ENCODE assay signal across 24 cellular contexts in the genomic region with DNA sequence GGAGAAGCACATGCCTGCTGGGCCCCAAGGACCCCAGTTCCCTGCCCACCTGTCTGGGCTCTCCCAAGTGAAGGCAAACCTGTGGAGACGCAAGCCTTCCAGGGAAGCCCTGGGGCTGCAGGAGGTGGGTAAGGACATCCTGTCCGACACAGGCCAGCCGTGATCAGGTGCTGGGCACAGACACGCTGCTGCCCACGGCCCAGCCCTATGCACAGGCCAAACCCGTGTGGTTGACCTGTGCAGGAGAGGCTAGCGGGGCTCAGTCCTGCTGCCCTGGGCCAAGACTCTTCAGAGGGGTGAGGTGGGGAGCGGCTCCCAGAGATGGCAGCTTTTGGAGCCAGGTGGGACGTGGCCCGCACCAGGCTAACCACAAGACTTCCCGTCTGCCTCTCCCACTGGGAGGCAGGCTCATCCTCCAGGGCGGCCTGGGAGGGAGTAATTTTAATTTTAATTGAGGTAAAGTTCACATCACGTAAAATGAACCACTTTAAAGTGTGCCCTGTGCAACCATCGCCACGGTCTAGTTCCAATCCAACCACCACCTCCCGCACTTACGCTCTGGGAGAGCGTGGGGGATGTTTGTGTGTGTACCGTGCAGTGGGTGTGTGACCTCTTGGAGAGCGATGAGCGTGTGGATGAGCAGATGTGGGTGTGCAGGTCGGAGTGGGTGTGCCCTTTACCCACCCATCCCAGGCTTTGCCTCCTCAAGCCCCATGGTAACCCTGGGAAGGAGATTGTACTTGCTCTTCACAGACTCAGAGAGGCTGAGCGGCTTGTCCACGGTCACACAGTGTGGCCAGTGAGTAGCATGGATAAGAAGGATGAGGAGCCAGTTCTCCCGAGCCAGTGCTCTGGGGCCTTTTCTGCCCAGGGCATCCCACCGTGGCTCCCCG. TPM values are rescaled to one million over a fixed set of nuclear protein-coding genes. Genes with fewer than 3 reads are reported as not detected.
DNase-seq lines count a peak whose midpoint lies in the region; ATAC-seq, FAIRE-seq and TF ChIP-seq lines count a peak whose summit lies in the region.
"Had no signal": no experiment of that assay in that cellular context is flagged by ENCODE, and none has a peak within 500 bp of the region (broad histone marks: within the 10 kb centered on the region; RNA-seq: fewer than 3 reads in every experiment).

No MANE protein-coding gene starts in this region.

- H3K27me3 ChIP-seq in right cardiac atrium (ENCODE audit: control insufficient read depth, insufficient read depth) (no peaks in the 10 kb centered on the region), H1 (replicated peaks in 1 of 4; ENCODE audit: control insufficient read depth in 3 of 4, extremely low read depth in 1 of 4, insufficient read depth in 3 of 4, low read length in 3 of 4) (peaks cover 43 to 62% (median 59%) of the 10 kb centered on the region in 4 experiments), suprapubic skin (peaks cover 100% of the 10 kb centered on the region), pancreas (peaks cover 0 to 32% (median 12%) of the 10 kb centered on the region in 4 donors)
- H3K27me3 ChIP-seq: SJCRH30 had no signal

- peaks cover 51% of the 10 kb centered on the region for H3K27me3 Mint-ChIP-seq in IgD-negative memory B cell

- H2AFZ ChIP-seq in H1 (ENCODE audit: low read length), result no peak overlapping the region

- H3K4me3 ChIP-seq in right cardiac atrium (ENCODE audit: low read length) (no peak overlapping the region), H1 (ENCODE audit: extremely low read depth in 1 of 4, insufficient read depth in 2 of 4, low read depth in 3 of 4, low read length in 4 of 4) (no peak overlapping the region), suprapubic skin (no peak overlapping the region), pancreas (no peak overlapping the region)

- peaks cover 2 to 8% of the 10 kb centered on the region in 2 experiments for H4K20me1 ChIP-seq in H1 (replicated peaks in 1 of 2; ENCODE audit: control insufficient read depth in 1 of 2, insufficient read depth in 2 of 2, low read length in 2 of 2)

- H2BK12ac ChIP-seq in H1 (ENCODE audit: low read depth, low read length), result peak overlapping the region; percentile 64; the same call in 1 of the 2 replicates

- no peak overlapping the region for H3K4me3 Mint-ChIP-seq in IgD-negative memory B cell
- H3K4me3 Mint-ChIP-seq: CD8-positive, alpha-beta memory T cell had no signal

- 61% methylated on average over 27 of the region's 27 CpGs for WGBS in right cardiac atrium
- 83% methylated on average over 22 of the region's 27 CpGs; no CpG with 5 or more reads in 1 of the 2 experiments for WGBS in H1 (ENCODE audit: extremely low coverage in 1 of 2, insufficient coverage in 1 of 2, insufficient read length in 1 of 2, insufficient replicate concordance in 2 of 2, low coverage in 1 of 2, low lambda C conversion rate in 2 of 2, missing lambda C conversion rate in 1 of 2), 2 experiments
- WGBS in suprapubic skin, result 68% methylated on average over 16 of the region's 27 CpGs
- 54 to 64% methylated on average over 27 of the region's 27 CpGs for WGBS in pancreas, 2 donors

- H2AK5ac ChIP-seq in H1 (ENCODE audit: low read depth, low read length), result peak overlapping the region; percentile 48

- CTCF ChIA-PET in H1 (lab: Charles Lee; ENCODE audit: partially characterized antibody), result interaction anchor here (0.9 to 3.5 kb wide), 4 partner anchors 11 to 49 kb away, joined by 3 to 18 read pairs (median 4); no protein-coding TSS in a partner anchor

- no peak overlapping the region for H3K27ac ChIP-seq in right cardiac atrium (ENCODE audit: low read length)
- H3K27ac ChIP-seq in H1 (ENCODE audit: low read depth, low read length), result no peak overlapping the region
- H3K27ac ChIP-seq in suprapubic skin, result no peak overlapping the region
- no peak overlapping the region for H3K27ac ChIP-seq in pancreas
- H3K27ac ChIP-seq: C4-2B had no signal

- no peaks in the 10 kb centered on the region for H3K9me3 ChIP-seq in right cardiac atrium (ENCODE audit: control insufficient read depth, low read length)
- no peaks in the 10 kb centered on the region for H3K9me3 ChIP-seq in H1 (ENCODE audit: insufficient read depth in 2 of 2, low read depth in 1 of 2, low read length in 1 of 2)
- no peaks in the 10 kb centered on the region for H3K9me3 ChIP-seq in suprapubic skin
- H3K9me3 ChIP-seq in pancreas, result no peaks in the 10 kb centered on the region
- H3K9me3 ChIP-seq: SJCRH30 had no signal

- POLR2A ChIA-PET in H1 (lab: Charles Lee; ENCODE audit: partially characterized antibody), result interaction anchor here (1.2 to 2.3 kb wide), 2 partner anchors 12 to 14 kb away, joined by 4 to 9 read pairs; a partner anchor contains a TSS

- H4K5ac ChIP-seq in H1 (ENCODE audit: insufficient read length, low read depth, low read length), result no peak overlapping the region

- H3K9ac ChIP-seq in H1 (replicated peaks in 1 of 4; ENCODE audit: extremely low read depth in 1 of 4, low read depth in 3 of 4, low read length in 3 of 4), result peak overlapping the region in 1 of 4 experiments; percentile 16; a peak in 1 of 7 replicates

- H3K18ac ChIP-seq in H1 (ENCODE audit: extremely low read depth, low read length), result no peak overlapping the region; the same call in 1 of the 2 replicates

- no peak for ATAC-seq in right cardiac atrium
- ATAC-seq in Right ventricle myocardium superior (ENCODE audit: poor library complexity), result no peak
- no peak for ATAC-seq in pancreas
- ATAC-seq: Panc1 had no signal

- H3K36me3 ChIP-seq in H1 (ENCODE audit: control insufficient read depth in 2 of 4, insufficient read depth in 4 of 4, low read length in 3 of 4) (peaks cover 0 to 7% (median 0%) of the 10 kb centered on the region in 4 experiments; a peak in 1 of 8 replicates), suprapubic skin (no peaks in the 10 kb centered on the region), pancreas (no peaks in the 10 kb centered on the region)
- H3K36me3 ChIP-seq: SJCRH30 had no signal

- H2BK5ac ChIP-seq in H1 (ENCODE audit: low read depth, low read length), result no peak overlapping the region

- H4K91ac ChIP-seq in H1 (replicated peaks; ENCODE audit: insufficient read length, low read length), result peak overlapping the region; percentile 15

- no peaks in the 10 kb centered on the region for H3K4me1 ChIP-seq in right cardiac atrium (ENCODE audit: control insufficient read depth, insufficient read depth, low read length)
- H3K4me1 ChIP-seq in H1 (replicated peaks in 1 of 4; ENCODE audit: control insufficient read depth in 3 of 4, insufficient read depth in 4 of 4, low read length in 3 of 4), result peaks cover 0 to 18% (median 11%) of the 10 kb centered on the region in 4 experiments; a peak in 5 of 7 replicates
- H3K4me1 ChIP-seq in suprapubic skin, result peaks cover 12% of the 10 kb centered on the region
- no peaks in the 10 kb centered on the region for H3K4me1 ChIP-seq in pancreas

- H3K4me2 ChIP-seq in H1 (ENCODE audit: insufficient read depth in 1 of 2, low read depth in 2 of 2, low read length in 2 of 2), result no peak overlapping the region; a peak in 1 of 4 replicates

- no peak for TF ChIP-seq EP300 in H1 (IDR thresholded peaks at IDR 0.05; ENCODE audit: borderline replicate concordance in 1 of 2, low read depth in 2 of 2, low read length in 2 of 2)
- TF ChIP-seq EP300 in suprapubic skin (IDR thresholded peaks at IDR 0.05), result no peak

- no peak overlapping the region for H3K4ac ChIP-seq in H1 (replicated peaks; ENCODE audit: insufficient read length, low read depth, low read length)

- H2BK15ac ChIP-seq in H1 (ENCODE audit: low read length), result peak overlapping the region; percentile 97

- no peaks in the 10 kb centered on the region for H3K36me3 Mint-ChIP-seq in IgD-negative memory B cell
- H3K36me3 Mint-ChIP-seq: CD8-positive, alpha-beta memory T cell had no signal

- H3K23me2 ChIP-seq in H1 (ENCODE audit: low read depth, low read length), result peaks cover 3% of the 10 kb centered on the region; the same call in 1 of the 2 replicates

- intact Hi-C loops in right cardiac atrium (cut with DNase I) (no loop called here), Right ventricle myocardium superior (cut with DNase I) (no loop called here), pancreas (cut with DNase I) (no loop called here)

- no peaks in the 10 kb centered on the region for H3K9me3 Mint-ChIP-seq in IgD-negative memory B cell

- peak overlapping the region; percentile 72 for H2BK20ac ChIP-seq in H1 (ENCODE audit: low read length)

- FAIRE-seq in H1 (lab: Jason Lieb, UNC) (no peak), pancreas (lab: Jason Lieb, UNC) (no peak)
- FAIRE-seq: GM18507 had no signal

- no peak for TF ChIP-seq RAD21 in H1 (IDR thresholded peaks at IDR 0.05 in 1 of 2, conservative IDR thresholded peaks at IDR 0.05 in 1 of 2; ENCODE audit: low read depth in 2 of 2, low read length in 2 of 2)

- 0 out of 2 replicates have a peak overlapping the region, but pooled peaks have one; percentile 74 for H4K8ac ChIP-seq in H1 (ENCODE audit: extremely low read depth, insufficient read depth, low read length)

- peak in 2 of 3 donors; percentile 14 to 18 for DNase-seq in right cardiac atrium
- DNase-seq in Right ventricle myocardium superior, result no peak
- DNase-seq in H1 (ENCODE audit: low read depth in 1 of 2, low spot score in 2 of 2), result no peak
- no peak for DNase-seq in suprapubic skin (ENCODE audit: low spot score in 2 of 2)
- no peak for DNase-seq in pancreas
- no peak for DNase-seq in NCI-H510A treated with DMSO at 0.1 percent for 48 hours (lab: John Stamatoyannopoulos, UW)
- DNase-seq: 8988T; Calu3; CD8-positive, alpha-beta memory T cell; DMS153; GDM1; GOT3; KG1; NCI-H1092; NCI-H1436; NCI-H187 treated with DMSO at 0.1 percent for 48 hours; NCI-H2107; NCI-H510A; NCI-H748 treated with DMSO at 0.1 percent for 48 hours had no signal

- H3K14ac ChIP-seq in H1 (ENCODE audit: insufficient read length), result no peak overlapping the region

- H3K79me1 ChIP-seq in H1 (ENCODE audit: low read depth, low read length), result no peaks in the 10 kb centered on the region

- no peak overlapping the region for H3K23ac ChIP-seq in H1 (ENCODE audit: insufficient read length)

- no peak overlapping the region for H2BK120ac ChIP-seq in H1 (replicated peaks; ENCODE audit: low read depth, low read length)

- H3K79me2 ChIP-seq in H1 (ENCODE audit: control insufficient read depth in 1 of 2, insufficient read depth in 2 of 2, low read length in 2 of 2), result no peaks in the 10 kb centered on the region

- TF ChIP-seq CTCF in H1 (IDR thresholded peaks at IDR 0.05; ENCODE audit: control extremely low read depth in 1 of 3, insufficient read depth in 1 of 3, low read depth in 1 of 3, low read length in 3 of 3), result no peak
- TF ChIP-seq CTCF in suprapubic skin (IDR thresholded peaks at IDR 0.05), result no peak
- TF ChIP-seq CTCF in pancreas (IDR thresholded peaks at IDR 0.05), result no peak

- H3K27ac Mint-ChIP-seq in IgD-negative memory B cell, result peak overlapping the region in 2 of 3 donors; percentile 23 to 67
- H3K27ac Mint-ChIP-seq: CD8-positive, alpha-beta memory T cell had no signal

- no peak for TF ChIP-seq POLR2A in H1 (IDR thresholded peaks at IDR 0.05; ENCODE audit: control extremely low read depth in 1 of 2, low read depth in 2 of 2, low read length in 2 of 2)
- no peak for TF ChIP-seq POLR2A in suprapubic skin (IDR thresholded peaks at IDR 0.05)

- H3K4me1 Mint-ChIP-seq in IgD-negative memory B cell, result peaks cover 0 to 2% (median 2%) of the 10 kb centered on the region in 3 donors
- H3K4me1 Mint-ChIP-seq: CD8-positive, alpha-beta memory T cell had no signal

- H3K56ac ChIP-seq in H1 (replicated peaks; ENCODE audit: insufficient read length, low read depth, low read length), result no peak overlapping the region

RNA-seq across cellular contexts. Expression of a gene that starts 14.0 kb away (rescaled TPM):
- total RNA-seq in right cardiac atrium, result not detected
- polyA plus RNA-seq in right cardiac atrium, result not detected
- total RNA-seq in Right ventricle myocardium superior, result not detected
- not detected for polyA plus RNA-seq in IgD-negative memory B cell
- not detected in 2 replicates for total RNA-seq in H1 (2021; fragmentation: NEBNext Ultra II Directional; extraction: Animal tissue kit (Norgen Biotek cat#: 25700))
- 0.02 and 0.03 TPM in 2 replicates for polyA plus RNA-seq in H1 (2011; rRNA removed)
- polyA plus RNA-seq in H1 (2011; cell fraction: cytosol; rRNA removed), result not detected
- polyA plus RNA-seq in H1 (2011; cell fraction: nucleus; rRNA removed), result 0.20 TPM
- polyA plus RNA-seq in H1 (2012, experiment 1 of 2), result not detected in 4 replicates
- not detected for polyA plus RNA-seq in H1 (2012, experiment 2 of 2)
- polyA plus RNA-seq in H1 (2013, experiment 1 of 2), result not detected
- 0.02 TPM for polyA plus RNA-seq in H1 (2013, experiment 2 of 2)
- not detected in 2 replicates for polyA minus RNA-seq in H1 (2011; rRNA and poly(A)+ RNA removed)
- polyA minus RNA-seq in H1 (2011; cell fraction: cytosol; rRNA and poly(A)+ RNA removed), result not detected
- polyA minus RNA-seq in H1 (2011; cell fraction: nucleus; rRNA and poly(A)+ RNA removed), result 0.30 TPM
- under 1 TPM in 2 of 4 donors, not detected in 2; 0.26 TPM for total RNA-seq in suprapubic skin
- total RNA-seq in pancreas, result not detected
- polyA plus RNA-seq in pancreas, result not detected
- total RNA-seq: Calu3; CD8-positive, alpha-beta memory T cell; SJCRH30 had no signal
- polyA plus RNA-seq: CD8-positive, alpha-beta memory T cell had no signal

RNA-seq across cellular contexts. Expression of a gene that starts 54.7 kb away (rescaled TPM):
- total RNA-seq in right cardiac atrium (1 to 10 TPM; 5.3 to 9.0 (median 7.5) TPM), Right ventricle myocardium superior (7.7 TPM), suprapubic skin (10 to 100 TPM; 10.2 to 15.8 (median 12.1) TPM), pancreas (10 to 100 TPM in 3 of 6 donors, 1 to 10 TPM in 3; 6.8 to 11.0 (median 10.4) TPM)
- polyA plus RNA-seq in right cardiac atrium (4.5 TPM), IgD-negative memory B cell (2.1 TPM), H1 (2011; rRNA removed) (18.0 and 21.8 TPM in 2 replicates), pancreas (10 to 100 TPM; 12.2 to 19.1 TPM)
- total RNA-seq in H1 (2021; fragmentation: NEBNext Ultra II Directional; extraction: Animal tissue kit (Norgen Biotek cat#: 25700)), result 27.5 and 28.6 TPM in 2 replicates
- polyA plus RNA-seq in H1 (2011; cell fraction: cytosol; rRNA removed), result 20.4 TPM
- polyA plus RNA-seq in H1 (2011; cell fraction: nucleus; rRNA removed), result 52.2 TPM
- polyA plus RNA-seq in H1 (2012, experiment 1 of 2), result 18.2 to 24.6 TPM (median 21.8 TPM) in 4 replicates
- 13.5 TPM for polyA plus RNA-seq in H1 (2012, experiment 2 of 2)
- 27.3 TPM for polyA plus RNA-seq in H1 (2013, experiment 1 of 2)
- 25.5 TPM for polyA plus RNA-seq in H1 (2013, experiment 2 of 2)
- polyA minus RNA-seq in H1 (2011; rRNA and poly(A)+ RNA removed), result 17.0 and 19.8 TPM in 2 replicates
- 10.7 TPM for polyA minus RNA-seq in H1 (2011; cell fraction: cytosol; rRNA and poly(A)+ RNA removed)
- 13.1 TPM for polyA minus RNA-seq in H1 (2011; cell fraction: nucleus; rRNA and poly(A)+ RNA removed)

Comparison
In these comparisons a context has a peak if more than half of its experiments do, and no peak if none do; other contexts are left out.
1. DNase-seq: peak in right cardiac atrium (2 of 3); none in Right ventricle myocardium superior (single experiment), H1 (0 of 2), suprapubic skin (0 of 2), pancreas (0 of 6) and NCI-H510A treated with DMSO at 0.1 percent for 48 hours (single experiment).